Comparison of ENCODE assay signal across 9 cellular contexts in the genomic region with DNA sequence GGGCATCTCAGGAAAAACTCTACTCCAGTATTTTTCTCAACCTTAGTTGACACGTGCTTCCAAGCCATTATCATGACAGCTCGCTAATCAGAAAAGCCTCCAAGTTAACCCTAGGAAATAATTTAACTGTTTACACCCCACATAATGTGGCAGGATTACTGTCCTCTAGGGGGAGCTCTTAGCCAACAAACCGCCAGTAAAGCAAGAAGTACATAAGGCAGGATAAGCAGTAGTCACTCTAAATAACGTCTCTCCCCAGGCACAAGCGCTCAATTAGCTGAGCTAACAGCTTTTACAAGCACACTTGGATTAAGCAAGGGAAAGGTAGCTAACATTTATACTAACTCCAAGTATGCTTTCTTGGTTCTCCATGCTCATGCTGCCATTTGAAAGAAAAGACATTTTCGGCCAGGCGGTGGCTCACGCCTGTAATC. TPM values are rescaled to one million over a fixed set of nuclear protein-coding genes. Genes with fewer than 3 reads are reported as not detected.
DNase-seq lines count a peak whose midpoint lies in the region; ATAC-seq and TF ChIP-seq lines count a peak whose summit lies in the region.
"Had no signal": no experiment of that assay in that cellular context is flagged by ENCODE, and none has a peak within 500 bp of the region (broad histone marks: within the 10 kb centered on the region; RNA-seq: fewer than 3 reads in every experiment).

No MANE protein-coding gene starts in this region.

- TF ChIP-seq EP300 in esophagus muscularis mucosa (IDR thresholded peaks at IDR 0.05) = no peak

- no peak overlapping the region for H3K4me3 ChIP-seq in esophagus muscularis mucosa

- intact Hi-C loops in esophagus muscularis mucosa (cut with DNase I) = no loop called here
- intact Hi-C loops in left colon (cut with DNase I, micrococcal nuclease) = loop anchor here (5.0 to 10.0 kb wide), 2 partner anchors 418 to 421 kb away; no protein-coding TSS in a partner anchor

- no peak for DNase-seq in GM10266 (ENCODE audit: extremely low spot score)
- peak; percentile 53 for DNase-seq in RKO (ENCODE audit: low spot score)
- no peak for DNase-seq in esophagus muscularis mucosa (ENCODE audit: extremely low spot score)
- no peak for DNase-seq in iPS-NIHi7 (ENCODE audit: extremely low spot score)
- DNase-seq in AG08395 (ENCODE audit: low spot score) = no peak
- no peak for DNase-seq in left colon

- H3K27ac ChIP-seq in 22Rv1 (no peak overlapping the region), esophagus muscularis mucosa (replicated peaks in 1 of 4) (no peak overlapping the region)

- no peak for ATAC-seq in HG03139 (IDR thresholded peaks at IDR 0.05; ENCODE audit: unreplicated experiment)
- ATAC-seq in left colon = no peak

- peaks cover 0 to 5% (median 0%) of the 10 kb centered on the region in 4 donors for H3K27me3 ChIP-seq in esophagus muscularis mucosa

- H3K36me3 ChIP-seq in esophagus muscularis mucosa = no peaks in the 10 kb centered on the region

- H3K4me1 ChIP-seq in esophagus muscularis mucosa = peaks cover 0 to 15% (median 8%) of the 10 kb centered on the region in 4 donors

- H3K9me3 ChIP-seq in esophagus muscularis mucosa = no peaks in the 10 kb centered on the region

- peak; percentile 87 for TF ChIP-seq CTCF in 22Rv1 (IDR thresholded peaks at IDR 0.05)
- peak; percentile 50 for TF ChIP-seq CTCF in GM10266 (IDR thresholded peaks at IDR 0.05; ENCODE audit: control insufficient read depth, insufficient read depth, low read depth, missing control alignments)
- peak in 2 of 3 experiments; percentile 22 for TF ChIP-seq CTCF in esophagus muscularis mucosa (IDR thresholded peaks at IDR 0.05)

- 55% methylated on average over 8 of the region's 8 CpGs for WGBS in esophagus muscularis mucosa

- TF ChIP-seq POLR2A in esophagus muscularis mucosa (IDR thresholded peaks at IDR 0.05; ENCODE audit: low read depth) = no peak

RNA-seq across cellular contexts. Expression of gene APOBEC1, which starts 22.8 kb away (rescaled TPM):
- total RNA-seq in esophagus muscularis mucosa (not detected), left colon (10 to 100 TPM in 1 of 2 donors, 1 to 10 TPM in 1; 5.6 to 19.6 TPM)
- total RNA-seq: T-helper 2 cell treated with Interferon-gamma antibody and Interleukin-4, amounts not matched to agents 100 ng/mL and 5 ng/mL, for 36 hours had no signal

RNA-seq across cellular contexts. Expression of gene GDF3, which starts 52.7 kb away (rescaled TPM):
- total RNA-seq in esophagus muscularis mucosa (under 1 TPM in 2 of 4 donors, not detected in 2; 0.26 to 0.40 TPM), left colon (not detected)
- total RNA-seq: T-helper 2 cell treated with Interferon-gamma antibody and Interleukin-4, amounts not matched to agents 100 ng/mL and 5 ng/mL, for 36 hours had no signal

Comparison
In these comparisons a context has a peak if more than half of its experiments do, and no peak if none do; other contexts are left out.
1. CTCF ChIP-seq: peak in every context shown above with its lines; median percentile 87 in 22Rv1; 50 in GM10266; 22 in esophagus muscularis mucosa.
2. RNA of gene APOBEC1, which starts 22.8 kb away (total RNA-seq): 5.6 to 19.6 TPM in left colon; not detected in esophagus muscularis mucosa; every median in the first group is over 4 times any median in the second.